Comparison of ENCODE assay signal across 8 cellular contexts in genomic region chr15:24956131-24956838, GRCh38. TPM values are rescaled to one million over a fixed set of nuclear protein-coding genes. Genes with fewer than 3 reads are reported as not detected.
A peak's percentile ranks its signal among the peaks of the same experiment; 100 is the strongest.
DNase-seq lines count a peak whose midpoint lies in the region; ATAC-seq and TF ChIP-seq lines count a peak whose summit lies in the region.

No MANE protein-coding gene starts in this region.

- peak overlapping the region; percentile 91 for H4K8ac ChIP-seq in trophoblast cell (ENCODE audit: low read depth, low read length)

- peak overlapping the region; percentile 94 for H3K9ac ChIP-seq in trophoblast cell (ENCODE audit: low read length)

- H2AK5ac ChIP-seq in trophoblast cell (ENCODE audit: low read length): peak overlapping the region; percentile 39

- H3K14ac ChIP-seq in trophoblast cell (ENCODE audit: low read length): peak overlapping the region; percentile 72

- peak overlapping the region; percentile 93 to 98 (median 95) for H3K27ac Mint-ChIP-seq in IgD-negative memory B cell
- peak overlapping the region; percentile 94 for H3K27ac Mint-ChIP-seq in activated naive CD8-positive, alpha-beta T cell treated with anti-CD3 and anti-CD28 coated beads, Interleukin-2, amount 10 ng/mL, durations not matched to agents 7 days and 5 days

- POLR2A ChIA-PET in activated naive CD8-positive, alpha-beta T cell treated with anti-CD3 and anti-CD28 coated beads, Interleukin-2, amount 10 ng/mL, durations not matched to agents 7 days and 5 days (lab: Charles Lee): interaction anchor here (0.7 to 1.3 kb wide), 3 partner anchors 36 to 483 kb away, joined by 3 to 5 read pairs (median 4); partner anchors contain the start of gene UBE3A

- peak overlapping the region; percentile 5 for H2AFZ ChIP-seq in trophoblast cell (ENCODE audit: insufficient read depth, low read length, poor library complexity)

- WGBS in trophoblast cell (ENCODE audit: extremely low coverage, insufficient coverage, insufficient read length): no CpG with 5 or more reads among the region's 28 CpGs
- WGBS in transverse colon (ENCODE audit: low coverage in 1 of 2), 2 donors: 55 to 61% methylated on average over 3 to 27 of the region's 28 CpGs

- H3K4me2 ChIP-seq in trophoblast cell (ENCODE audit: low read length): peak overlapping the region; percentile 35

- H3K4ac ChIP-seq in trophoblast cell (ENCODE audit: low read depth, low read length): peak overlapping the region; percentile 19

- peak overlapping the region; percentile 34 for H2BK5ac ChIP-seq in trophoblast cell (ENCODE audit: low read depth, low read length, poor library complexity)

- peak overlapping the region; percentile 97 for H3K27ac ChIP-seq in trophoblast cell (ENCODE audit: low read depth, low read length)
- peak overlapping the region; percentile 85 to 92 (median 86) for H3K27ac ChIP-seq in transverse colon

- H3K9me3 ChIP-seq in trophoblast cell (ENCODE audit: insufficient read depth, low read depth, low read length) (peaks cover 15% of the 10 kb centered on the region), transverse colon (peaks cover 0 to 7% of the 10 kb centered on the region in 2 donors)

- H3K36me3 ChIP-seq in trophoblast cell (ENCODE audit: control insufficient read depth in 1 of 2, insufficient read depth in 2 of 2, low read length in 2 of 2) (peaks cover 0 to 2% of the 10 kb centered on the region in 2 experiments), transverse colon (no peaks in the 10 kb centered on the region)

- TF ChIP-seq POLR2A in transverse colon (IDR thresholded peaks at IDR 0.05): peak; percentile 49

- intact Hi-C loops in Right ventricle myocardium superior (cut with DNase I): no loop called here
- intact Hi-C loops in transverse colon (cut with DNase I; ENCODE audit: low total_unique reads): no loop called here

- no peak for TF ChIP-seq EP300 in transverse colon (IDR thresholded peaks at IDR 0.05; ENCODE audit: low read depth)

- DNase-seq in D341Med (ENCODE audit: low spot score) (peak; percentile 79), SK-MEL-5 (ENCODE audit: low read depth, low spot score) (peak; percentile 60), Right ventricle myocardium superior (peak; percentile 83), trophoblast cell (peak in 1 of 2 donors; percentile 3), transverse colon (peak; percentile 78)
- DNase-seq in activated naive CD8-positive, alpha-beta T cell treated with anti-CD3 and anti-CD28 coated beads, Interleukin-2, amount 10 ng/mL, durations not matched to agents 7 days and 5 days: peak; percentile 73

- H3K18ac ChIP-seq in trophoblast cell (ENCODE audit: low read length): peak overlapping the region; percentile 42

- no peaks in the 10 kb centered on the region for H3K27me3 Mint-ChIP-seq in IgD-negative memory B cell
- peaks cover 2% of the 10 kb centered on the region for H3K27me3 Mint-ChIP-seq in activated naive CD8-positive, alpha-beta T cell treated with anti-CD3 and anti-CD28 coated beads, Interleukin-2, amount 10 ng/mL, durations not matched to agents 7 days and 5 days

- H3K4me1 ChIP-seq in trophoblast cell (ENCODE audit: control insufficient read depth in 1 of 2, insufficient read depth in 2 of 2, low read length in 2 of 2) (peaks cover 0 to 5% of the 10 kb centered on the region in 2 experiments), transverse colon (no peaks in the 10 kb centered on the region)

- H3K23ac ChIP-seq in trophoblast cell (ENCODE audit: low read length): no peak overlapping the region

- H3K4me3 ChIP-seq in trophoblast cell (ENCODE audit: low read depth, low read length): peak overlapping the region; percentile 93
- H3K4me3 ChIP-seq in transverse colon: peak overlapping the region; percentile 53 to 75 (median 64)

- in situ Hi-C loops in SK-MEL-5 (cut with HindIII; ENCODE audit: low pct_unique_long_range_greater_than_20kb, low sequenced_read_pairs) (no loop called here), transverse colon (cut with MboI; ENCODE audit: low pct_ligation_motif_present in 1 of 4, low pct_unique_long_range_greater_than_20kb in 1 of 4, low sequenced_read_pairs in 3 of 4) (loop anchor here in 1 of 4 donors (25.0 kb wide), 2 partner anchors 106 to 481 kb away; partner anchors contain the start of gene UBE3A)

- H3K4me1 Mint-ChIP-seq in IgD-negative memory B cell: peaks cover 10 to 15% (median 15%) of the 10 kb centered on the region in 3 donors
- H3K4me1 Mint-ChIP-seq in activated naive CD8-positive, alpha-beta T cell treated with anti-CD3 and anti-CD28 coated beads, Interleukin-2, amount 10 ng/mL, durations not matched to agents 7 days and 5 days: peaks cover 5% of the 10 kb centered on the region

- no peaks in the 10 kb centered on the region for H3K27me3 ChIP-seq in trophoblast cell (ENCODE audit: insufficient read depth, low read length)
- H3K27me3 ChIP-seq in transverse colon: no peaks in the 10 kb centered on the region

- ATAC-seq in GM21390 (IDR thresholded peaks at IDR 0.05; ENCODE audit: unreplicated experiment): peak; percentile 74
- peak; percentile 83 for ATAC-seq in activated naive CD8-positive, alpha-beta T cell treated with anti-CD3 and anti-CD28 coated beads, Interleukin-2, amount 10 ng/mL, durations not matched to agents 7 days and 5 days (ENCODE audit: low read depth)
- ATAC-seq in Right ventricle myocardium superior (ENCODE audit: poor library complexity): peak; percentile 85

- H4K91ac ChIP-seq in trophoblast cell (ENCODE audit: low read depth, low read length): peak overlapping the region; percentile 91

- H3K9me3 Mint-ChIP-seq in IgD-negative memory B cell: peaks cover 0 to 2% (median 2%) of the 10 kb centered on the region in 3 donors
- H3K9me3 Mint-ChIP-seq in activated naive CD8-positive, alpha-beta T cell treated with anti-CD3 and anti-CD28 coated beads, Interleukin-2, amount 10 ng/mL, durations not matched to agents 7 days and 5 days: peaks cover 5% of the 10 kb centered on the region

- peaks cover 12% of the 10 kb centered on the region for H3K79me1 ChIP-seq in trophoblast cell (ENCODE audit: low read length)

- peaks cover 10% of the 10 kb centered on the region for H3K79me2 ChIP-seq in trophoblast cell (ENCODE audit: control insufficient read depth, insufficient read depth, low read length, poor library complexity)

- H2BK120ac ChIP-seq in trophoblast cell (ENCODE audit: insufficient read depth, low read length, poor library complexity): peak overlapping the region; percentile 71

- H3K36me3 Mint-ChIP-seq in IgD-negative memory B cell: peaks cover 3% of the 10 kb centered on the region
- peaks cover 13% of the 10 kb centered on the region for H3K36me3 Mint-ChIP-seq in activated naive CD8-positive, alpha-beta T cell treated with anti-CD3 and anti-CD28 coated beads, Interleukin-2, amount 10 ng/mL, durations not matched to agents 7 days and 5 days

- peak overlapping the region; percentile 70 for H4K12ac ChIP-seq in trophoblast cell (ENCODE audit: low read depth, low read length)

- peak overlapping the region; percentile 97 to 98 (median 98) for H3K4me3 Mint-ChIP-seq in IgD-negative memory B cell
- H3K4me3 Mint-ChIP-seq in activated naive CD8-positive, alpha-beta T cell treated with anti-CD3 and anti-CD28 coated beads, Interleukin-2, amount 10 ng/mL, durations not matched to agents 7 days and 5 days: peak overlapping the region; percentile 92

- H2BK12ac ChIP-seq in trophoblast cell (ENCODE audit: low read length): peak overlapping the region; percentile 3

- no peak for TF ChIP-seq CTCF in transverse colon (IDR thresholded peaks at IDR 0.05)

RNA-seq across cellular contexts. Expression of gene SNRPN, which starts 1.5 kb away (rescaled TPM):
- 271 TPM for polyA plus RNA-seq in IgD-negative memory B cell
- total RNA-seq in SK-MEL-5 (2014; rRNA removed; shearing (Covaris generic)): 73.5 and 76.8 TPM in 2 replicates
- 69.0 and 74.2 TPM in 2 replicates for polyA plus RNA-seq in SK-MEL-5 (2015; cell fraction: cytosol; rRNA removed)
- 15.5 and 19.3 TPM in 2 replicates for polyA plus RNA-seq in SK-MEL-5 (2015; cell fraction: nucleus; rRNA removed)
- 10 to 100 TPM; 80.9 to 89.7 TPM for total RNA-seq in activated naive CD8-positive, alpha-beta T cell treated with anti-CD3 and anti-CD28 coated beads, Interleukin-2, amount 10 ng/mL, durations not matched to agents 7 days and 5 days
- total RNA-seq in Right ventricle myocardium superior (417 TPM), transverse colon (10 to 100 TPM; 18.5 to 75.6 (median 39.6) TPM)
- polyA plus RNA-seq in trophoblast cell (2013): 143 and 148 TPM in 2 replicates

RNA-seq across cellular contexts. Expression of gene SNURF, which starts 1.5 kb away (rescaled TPM):
- 15.7 TPM for polyA plus RNA-seq in IgD-negative memory B cell
- total RNA-seq in SK-MEL-5 (2014; rRNA removed; shearing (Covaris generic)): 2.3 and 3.2 TPM in 2 replicates
- 1.7 and 2.0 TPM in 2 replicates for polyA plus RNA-seq in SK-MEL-5 (2015; cell fraction: cytosol; rRNA removed)
- polyA plus RNA-seq in SK-MEL-5 (2015; cell fraction: nucleus; rRNA removed): 7.9 and 17.1 TPM in 2 replicates
- total RNA-seq in activated naive CD8-positive, alpha-beta T cell treated with anti-CD3 and anti-CD28 coated beads, Interleukin-2, amount 10 ng/mL, durations not matched to agents 7 days and 5 days: 10 to 100 TPM; 21.6 to 27.3 TPM
- total RNA-seq in Right ventricle myocardium superior (58.2 TPM), transverse colon (10 to 100 TPM in 1 of 4 donors, 1 to 10 TPM in 1, not detected in 2; 4.2 to 12.5 TPM)
- polyA plus RNA-seq in trophoblast cell (2013): 37.9 and 40.2 TPM in 2 replicates
